ENCODE assay signal across 8 cellular contexts in the genomic region with DNA sequence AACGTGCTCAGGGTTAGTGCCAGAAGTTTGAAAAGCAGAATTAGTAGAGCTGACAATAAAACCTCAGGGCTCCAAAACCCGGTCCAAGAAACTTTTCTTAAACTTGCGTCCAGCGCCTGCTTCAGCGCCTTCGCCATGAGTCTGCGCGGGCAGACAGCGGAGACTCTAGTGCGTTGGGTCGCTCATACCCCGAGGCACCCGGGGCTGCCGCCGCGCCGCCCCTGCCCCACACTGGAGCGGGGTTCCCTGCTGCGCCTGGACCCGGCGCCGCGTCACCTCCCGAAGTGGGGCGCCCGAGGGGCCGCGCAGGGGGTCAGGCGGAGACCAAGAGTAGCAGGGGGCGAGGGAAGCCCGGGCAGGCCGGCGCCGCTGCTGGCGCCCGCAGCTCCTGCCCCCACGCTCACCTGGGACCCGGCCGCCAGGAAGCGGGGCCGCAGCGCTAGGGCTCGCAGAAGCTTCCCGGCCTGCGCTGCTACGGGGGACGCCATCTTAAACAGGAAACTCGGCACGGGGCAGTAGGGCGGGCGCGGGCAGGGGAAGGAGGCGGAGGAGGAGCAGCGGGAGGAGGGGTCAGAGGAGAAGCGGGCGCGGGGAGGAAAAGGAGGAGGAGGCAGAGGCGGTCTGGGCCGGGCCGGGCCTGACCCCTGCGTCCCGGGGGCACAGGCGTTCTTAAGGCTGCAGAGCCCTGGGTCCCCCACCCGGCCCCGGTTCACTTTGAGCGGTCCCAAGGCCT. TPM values are rescaled to one million over a fixed set of nuclear protein-coding genes. Genes with fewer than 3 reads are reported as not detected.
A peak's percentile ranks its signal among the peaks of the same experiment; 100 is the strongest.
DNase-seq lines count a peak whose midpoint lies in the region; ATAC-seq lines count a peak whose summit lies in the region.

A gene with protein sequence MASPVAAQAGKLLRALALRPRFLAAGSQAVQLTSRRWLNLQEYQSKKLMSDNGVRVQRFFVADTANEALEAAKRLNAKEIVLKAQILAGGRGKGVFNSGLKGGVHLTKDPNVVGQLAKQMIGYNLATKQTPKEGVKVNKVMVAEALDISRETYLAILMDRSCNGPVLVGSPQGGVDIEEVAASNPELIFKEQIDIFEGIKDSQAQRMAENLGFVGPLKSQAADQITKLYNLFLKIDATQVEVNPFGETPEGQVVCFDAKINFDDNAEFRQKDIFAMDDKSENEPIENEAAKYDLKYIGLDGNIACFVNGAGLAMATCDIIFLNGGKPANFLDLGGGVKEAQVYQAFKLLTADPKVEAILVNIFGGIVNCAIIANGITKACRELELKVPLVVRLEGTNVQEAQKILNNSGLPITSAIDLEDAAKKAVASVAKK (minus strand): TSS at position 514 of the 733 bp plus-strand sequence. CDS start 26 bp downstream, at position 488.

- peak within 1 kb of the TSS; percentile 82 for H3K27ac ChIP-seq in ectodermal cell (ENCODE audit: insufficient read depth, low read depth, low read length, poor library complexity, severe bottlenecking)

- H3K36me3 ChIP-seq in ectodermal cell (ENCODE audit: control insufficient read depth, insufficient read depth, low read length) = no peaks in the 10 kb centered on the region

- no peaks in the 10 kb centered on the region for H3K9me3 ChIP-seq in ectodermal cell (ENCODE audit: control insufficient read depth, low read length)

- peaks cover 68% of the 10 kb centered on the region for H3K4me1 Mint-ChIP-seq in activated CD8-positive, alpha-beta T cell treated with anti-CD3 and anti-CD28 coated beads, Interleukin-2, amount 10 ng/mL, durations not matched to agents 7 days and 5 days (ENCODE audit: low read depth)

- H3K4me3 Mint-ChIP-seq in activated CD8-positive, alpha-beta T cell treated with anti-CD3 and anti-CD28 coated beads, Interleukin-2, amount 10 ng/mL, durations not matched to agents 7 days and 5 days = peak within 1 kb of the TSS; percentile 82

- peak within 1 kb of the TSS; percentile 81 for H3K4me3 ChIP-seq in ectodermal cell (ENCODE audit: insufficient read depth, low read depth, low read length)

- H3K27me3 ChIP-seq in ectodermal cell (ENCODE audit: control insufficient read depth, insufficient read depth, low read length, poor library complexity, severe bottlenecking) = no peaks in the 10 kb centered on the region

- WGBS in ectodermal cell, 2 experiments = 6 to 7% methylated on average over 66 of the region's 66 CpGs

- H3K27me3 Mint-ChIP-seq in activated CD8-positive, alpha-beta T cell treated with anti-CD3 and anti-CD28 coated beads, Interleukin-2, amount 10 ng/mL, durations not matched to agents 7 days and 5 days (ENCODE audit: low read depth) = no peaks in the 10 kb centered on the region

- peak within 1 kb of the TSS; percentile 93 for H3K27ac Mint-ChIP-seq in activated CD8-positive, alpha-beta T cell treated with anti-CD3 and anti-CD28 coated beads, Interleukin-2, amount 10 ng/mL, durations not matched to agents 7 days and 5 days

- no peaks in the 10 kb centered on the region for H3K4me1 ChIP-seq in ectodermal cell (ENCODE audit: control insufficient read depth, insufficient read depth, low read length)

- POLR2A ChIA-PET in activated CD8-positive, alpha-beta T cell treated with anti-CD3 and anti-CD28 coated beads, Interleukin-2, amount 10 ng/mL, durations not matched to agents 7 days and 5 days (lab: Charles Lee) = interaction anchor here (0.6 to 1.6 kb wide), 4 partner anchors 31 to 83 kb away, joined by 5 to 7 read pairs (median 6); no protein-coding TSS in a partner anchor

- CTCF ChIA-PET in activated CD8-positive, alpha-beta T cell treated with anti-CD3 and anti-CD28 coated beads, Interleukin-2, amount 10 ng/mL, durations not matched to agents 7 days and 5 days (lab: Charles Lee) = interaction anchor here (1.1 to 2.8 kb wide), 5 partner anchors 24 to 541 kb away, joined by 3 to 14 read pairs (median 3); no protein-coding TSS in a partner anchor

- ATAC-seq in GM18909 (IDR thresholded peaks at IDR 0.05; ENCODE audit: poor library complexity, unreplicated experiment) = peak; percentile 73
- peak; percentile 70 for ATAC-seq in HG03175 (IDR thresholded peaks at IDR 0.05; ENCODE audit: unreplicated experiment)
- ATAC-seq in activated CD8-positive, alpha-beta T cell treated with anti-CD3 and anti-CD28 coated beads, Interleukin-2, amount 10 ng/mL, durations not matched to agents 7 days and 5 days = peak; percentile 76

- DNase-seq in Ammon's horn (ENCODE audit: low spot score) (peak; percentile 92), NCI-H748 (lab: John Stamatoyannopoulos, UW; ENCODE audit: unreplicated experiment) (peak; percentile 75), lung microvascular endothelial cell (ENCODE audit: low read depth in 2 of 2) (peak; percentile 70 to 87)
- DNase-seq in activated CD8-positive, alpha-beta T cell treated with anti-CD3 and anti-CD28 coated beads, Interleukin-2, amount 10 ng/mL, durations not matched to agents 7 days and 5 days = peak; percentile 91
- DNase-seq in stimulated activated CD4-positive, alpha-beta T cell treated with anti-CD3 and anti-CD28 coated beads, TNF-alpha, amount 100 ng/mL, for 48 hours (ENCODE audit: low read depth in 3 of 3) = peak; percentile 70 to 80 (median 72)

- peaks cover 72% of the 10 kb centered on the region for H3K36me3 Mint-ChIP-seq in activated CD8-positive, alpha-beta T cell treated with anti-CD3 and anti-CD28 coated beads, Interleukin-2, amount 10 ng/mL, durations not matched to agents 7 days and 5 days (ENCODE audit: low read depth)

- H3K9me3 Mint-ChIP-seq in activated CD8-positive, alpha-beta T cell treated with anti-CD3 and anti-CD28 coated beads, Interleukin-2, amount 10 ng/mL, durations not matched to agents 7 days and 5 days (ENCODE audit: insufficient read depth) = peaks cover 32% of the 10 kb centered on the region

RNA-seq across cellular contexts. Expression of the gene that starts here (rescaled TPM):
- 10 to 100 TPM; 51.7 to 55.0 TPM for total RNA-seq in activated CD8-positive, alpha-beta T cell treated with anti-CD3 and anti-CD28 coated beads, Interleukin-2, amount 10 ng/mL, durations not matched to agents 7 days and 5 days
- polyA plus RNA-seq in ectodermal cell (2013, experiment 1 of 4) = 46.0 TPM
- 40.3 TPM for polyA plus RNA-seq in ectodermal cell (2013, experiment 2 of 4)
- 42.1 TPM for polyA plus RNA-seq in ectodermal cell (2013, experiment 3 of 4)
- 45.0 TPM for polyA plus RNA-seq in ectodermal cell (2013, experiment 4 of 4)
- 27.6 and 30.1 TPM in 2 replicates for total RNA-seq in lung microvascular endothelial cell

Comparison
In these comparisons a context has a peak if more than half of its experiments do, and no peak if none do; other contexts are left out.
1. Peak in every context shown above with its lines: DNase-seq, ATAC-seq, H3K4me3 ChIP-seq and H3K27ac ChIP-seq.